1 cellular context compared by ENCODE assay signal in genomic region chr6:11164717-11165646, GRCh38.
TF ChIP-seq lines count a peak whose summit lies in the region.

No MANE protein-coding gene starts in this region.

TF ChIP-seq in HepG2, 621 proteins besides CTCF, POLR2A, EP300 and RAD21 (continued from another document and continues in another):
- TF ChIP-seq ARID4A (CRISPR knock-in tag; IDR thresholded peaks at IDR 0.05; ENCODE audit: borderline replicate concordance): peak; percentile 30; the same call in 1 of the 2 replicates
- no peak for TF ChIP-seq JUNB (CRISPR knock-in tag; IDR thresholded peaks at IDR 0.05; ENCODE audit: borderline replicate concordance)
- no peak for TF ChIP-seq ZNF746 (CRISPR knock-in tag; IDR thresholded peaks at IDR 0.05)
- TF ChIP-seq NR1H2 (CRISPR knock-in tag; IDR thresholded peaks at IDR 0.05; ENCODE audit: borderline replicate concordance, low read depth): no peak
- no peak for TF ChIP-seq PAWR (CRISPR knock-in tag; IDR thresholded peaks at IDR 0.05; ENCODE audit: borderline replicate concordance)
- TF ChIP-seq HNRNPL (IDR thresholded peaks at IDR 0.05; ENCODE audit: low read depth, low read length): peak; percentile 78; the same call in 1 of the 2 replicates
- TF ChIP-seq REPIN1 (CRISPR knock-in tag; IDR thresholded peaks at IDR 0.05; ENCODE audit: borderline replicate concordance, low read depth): peak; percentile 54; the same call in 1 of the 2 replicates
- TF ChIP-seq WIZ (CRISPR knock-in tag; IDR thresholded peaks at IDR 0.05): no peak
- no peak for TF ChIP-seq ZNF274 (CRISPR knock-in tag; IDR thresholded peaks at IDR 0.05)
- TF ChIP-seq HNF4G (IDR thresholded peaks at IDR 0.05; ENCODE audit: borderline replicate concordance, low read depth, low read length): peak; percentile 80
- peak; percentile 56; the same call in 1 of the 2 replicates for TF ChIP-seq HNF4G (CRISPR knock-in tag; IDR thresholded peaks at IDR 0.05; ENCODE audit: borderline replicate concordance, low read depth)
- no peak for TF ChIP-seq ZC3H13 (CRISPR knock-in tag; IDR thresholded peaks at IDR 0.05)
- TF ChIP-seq ESRRA (CRISPR knock-in tag; IDR thresholded peaks at IDR 0.05; ENCODE audit: low read depth): peak; percentile 76; the same call in 1 of the 2 replicates
- no peak for TF ChIP-seq THAP7 (CRISPR knock-in tag; IDR thresholded peaks at IDR 0.05)
- no peak for TF ChIP-seq E2F1 (CRISPR knock-in tag; IDR thresholded peaks at IDR 0.05)
- no peak for TF ChIP-seq TFAP4 (IDR thresholded peaks at IDR 0.05; ENCODE audit: borderline replicate concordance, low read depth)
- no peak for TF ChIP-seq GLI4 (CRISPR knock-in tag; IDR thresholded peaks at IDR 0.05; ENCODE audit: borderline replicate concordance)
- TF ChIP-seq SP4 (CRISPR knock-in tag; IDR thresholded peaks at IDR 0.05): no peak; the same call in 1 of the 2 replicates
- TF ChIP-seq ZBTB7B (CRISPR knock-in tag; IDR thresholded peaks at IDR 0.05): peak; percentile 82
- TF ChIP-seq STAG1 (CRISPR knock-in tag; IDR thresholded peaks at IDR 0.05): 0 out of 2 replicates have a peak, but pooled peaks have one; percentile 11
- no peak for TF ChIP-seq PHF20 (CRISPR knock-in tag; IDR thresholded peaks at IDR 0.05)
- no peak for TF ChIP-seq ARNT (IDR thresholded peaks at IDR 0.05)
- no peak for TF ChIP-seq FUBP1 (CRISPR knock-in tag; IDR thresholded peaks at IDR 0.05; ENCODE audit: borderline replicate concordance)
- TF ChIP-seq ZNF3 (CRISPR knock-in tag; IDR thresholded peaks at IDR 0.05): no peak
- no peak for TF ChIP-seq CAMTA2 (CRISPR knock-in tag; IDR thresholded peaks at IDR 0.05; ENCODE audit: borderline replicate concordance)
- no peak for TF ChIP-seq ZSCAN20 (CRISPR knock-in tag; IDR thresholded peaks at IDR 0.05; ENCODE audit: borderline replicate concordance)
- TF ChIP-seq NCOA1 (CRISPR knock-in tag; IDR thresholded peaks at IDR 0.05): 0 out of 2 replicates have a peak, but pooled peaks have one; percentile 47
- no peak for TF ChIP-seq AHDC1 (CRISPR knock-in tag; IDR thresholded peaks at IDR 0.05; ENCODE audit: borderline replicate concordance)
- no peak for TF ChIP-seq ZNF589 (CRISPR knock-in tag; conservative IDR thresholded peaks at IDR 0.05)
- TF ChIP-seq ZNF207 (IDR thresholded peaks at IDR 0.05; ENCODE audit: borderline replicate concordance): no peak
- TF ChIP-seq MAFG (CRISPR knock-in tag; IDR thresholded peaks at IDR 0.05): no peak
- TF ChIP-seq DPF2 (CRISPR knock-in tag; IDR thresholded peaks at IDR 0.05; ENCODE audit: borderline replicate concordance, low read depth): peak; percentile 21; the same call in 1 of the 2 replicates
- peak; percentile 94 for TF ChIP-seq PPARG (CRISPR knock-in tag; conservative IDR thresholded peaks at IDR 0.05)
- peak; percentile 82 for TF ChIP-seq ZNF687 (CRISPR knock-in tag; IDR thresholded peaks at IDR 0.05)
- TF ChIP-seq IRF1 (CRISPR knock-in tag; IDR thresholded peaks at IDR 0.05; ENCODE audit: low read depth): no peak
- peak; percentile 71 to 80; a peak in 2 of 4 replicates for TF ChIP-seq NR2F1 (CRISPR knock-in tag; IDR thresholded peaks at IDR 0.05)
- no peak for TF ChIP-seq GTF2F1 (IDR thresholded peaks at IDR 0.05; ENCODE audit: low read length)
- TF ChIP-seq ZNF143 (CRISPR knock-in tag; IDR thresholded peaks at IDR 0.05): peak; percentile 22; the same call in 1 of the 2 replicates
- no peak for TF ChIP-seq REL (CRISPR knock-in tag; conservative IDR thresholded peaks at IDR 0.05)
- no peak for TF ChIP-seq HDAC1 (CRISPR knock-in tag; IDR thresholded peaks at IDR 0.05)
- TF ChIP-seq ZNF891 (CRISPR knock-in tag; IDR thresholded peaks at IDR 0.05): peak; percentile 60; the same call in 1 of the 2 replicates
- TF ChIP-seq MED13 (CRISPR knock-in tag; IDR thresholded peaks at IDR 0.05): no peak
